In the genomic region with DNA sequence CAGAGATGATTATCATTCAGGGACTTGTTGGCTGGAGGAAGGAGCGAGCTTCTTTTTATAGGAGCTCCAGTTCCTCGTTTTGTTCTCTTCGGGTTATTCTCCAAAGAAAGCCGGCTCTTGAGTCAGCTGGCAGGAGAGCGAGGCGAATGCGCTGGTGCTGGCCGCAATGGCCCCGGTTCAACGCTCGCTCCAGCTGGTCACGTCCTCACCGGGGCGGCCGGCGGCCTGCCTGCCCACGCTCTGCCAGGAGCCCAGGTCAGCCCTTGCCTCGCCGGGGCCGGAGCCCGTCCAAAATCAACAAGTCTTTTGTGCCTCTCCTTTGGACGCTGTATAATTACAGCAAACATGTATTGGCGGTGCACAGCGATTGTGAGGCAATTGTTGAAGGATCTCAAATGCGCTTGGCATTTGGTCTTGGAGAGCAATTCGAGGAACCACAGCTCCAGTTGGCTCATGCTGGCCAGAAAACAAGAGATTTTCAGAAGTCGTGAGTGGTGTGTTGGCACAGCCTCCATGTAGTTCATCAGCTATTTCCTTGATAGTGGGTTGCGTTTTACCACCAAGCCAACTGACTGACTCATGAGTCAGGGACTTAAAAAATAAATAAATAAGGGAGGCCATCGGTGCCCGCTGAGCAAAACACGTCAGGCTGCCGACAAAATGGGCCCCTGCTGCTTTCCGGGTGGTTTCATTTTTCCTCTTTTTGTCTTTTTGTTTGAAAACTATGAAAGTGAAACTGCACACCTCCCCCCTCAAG, we compare ENCODE assay signal across 8 cellular contexts.
DNase-seq lines count a peak whose midpoint lies in the region; ATAC-seq and TF ChIP-seq lines count a peak whose summit lies in the region.

No MANE protein-coding gene starts in this region.

- H3K9me2 ChIP-seq in SK-N-SH, result no peaks in the 10 kb centered on the region

- ATAC-seq in GM18520 (IDR thresholded peaks at IDR 0.05; ENCODE audit: unreplicated experiment), result no peak

- H3K36me3 Mint-ChIP-seq in dendritic cell treated with granulocyte-macrophage colony-stimulating factor and Interleukin-4, amounts not matched to agents 40 ng/mL and 50 ng/mL, for 4 days (ENCODE audit: low read depth), result no peaks in the 10 kb centered on the region

- peak overlapping the region; percentile 40; the same call in 1 of the 2 replicates for H3K27ac ChIP-seq in HEK293 (ENCODE audit: extremely low read depth, low read depth, low read length)
- peak overlapping the region; percentile 75 to 86; a peak in 3 of 4 replicates for H3K27ac ChIP-seq in SK-N-SH (ENCODE audit: low read depth in 2 of 2, low read length in 1 of 2)
- peak overlapping the region; percentile 43 for H3K27ac ChIP-seq in muscle layer of colon (ENCODE audit: low read depth, low read length)

- H3K27me3 Mint-ChIP-seq in dendritic cell treated with granulocyte-macrophage colony-stimulating factor and Interleukin-4, amounts not matched to agents 40 ng/mL and 50 ng/mL, for 4 days, result peaks cover 45% of the 10 kb centered on the region

- H4K20me1 ChIP-seq in SK-N-SH (ENCODE audit: insufficient read depth), result no peaks in the 10 kb centered on the region

- H3F3A ChIP-seq in SK-N-SH (replicated peaks; ENCODE audit: insufficient read depth), result peaks cover 16% of the 10 kb centered on the region

- CTCF ChIA-PET in HEK293 (lab: Yijun Ruan, JAX), result interaction anchor here (0.9 to 3.9 kb wide), 4 partner anchors 9 to 999 kb away, joined by 3 to 25 read pairs (median 8); no protein-coding TSS in a partner anchor
- CTCF ChIA-PET in SK-N-SH (lab: Yijun Ruan, JAX), result interaction anchor here (0.7 to 1.4 kb wide), 4 partner anchors 8 to 952 kb away, joined by 3 to 8 read pairs (median 4); no protein-coding TSS in a partner anchor

- no peak for TF ChIP-seq RAD21 in SK-N-SH (IDR thresholded peaks at IDR 0.05; ENCODE audit: low read length)

- no peaks in the 10 kb centered on the region for H3K9me3 Mint-ChIP-seq in dendritic cell treated with granulocyte-macrophage colony-stimulating factor and Interleukin-4, amounts not matched to agents 40 ng/mL and 50 ng/mL, for 4 days

- peak overlapping the region; percentile 78; the same call in 1 of the 2 replicates for H2AFZ ChIP-seq in SK-N-SH (ENCODE audit: low read depth)

- TF ChIP-seq EP300 in SK-N-SH (IDR thresholded peaks at IDR 0.05; ENCODE audit: borderline replicate concordance in 1 of 2, low read depth in 1 of 2, low read length in 1 of 2), result peak in 1 of 2 experiments; percentile 95; a peak in 1 of 4 replicates

- TF ChIP-seq CTCF in HEK293 (tag by site-specific recombination; IDR thresholded peaks at IDR 0.05) (no peak), SK-N-SH (IDR thresholded peaks at IDR 0.05) (no peak)

- H3K9me3 ChIP-seq in HEK293 (ENCODE audit: control insufficient read depth, insufficient read depth, low read depth, low read length) (no peaks in the 10 kb centered on the region), SK-N-SH (no peaks in the 10 kb centered on the region), muscle layer of colon (ENCODE audit: low read length) (no peaks in the 10 kb centered on the region)

- 45% methylated on average over 28 of the region's 33 CpGs for WGBS in SK-N-SH (ENCODE audit: low lambda C conversion rate)

- POLR2A ChIA-PET in HEK293 (lab: Yijun Ruan, JAX) (no interaction called here), SK-N-SH (lab: Yijun Ruan, JAX) (no interaction called here)

- intact Hi-C loops in dendritic cell treated with granulocyte-macrophage colony-stimulating factor and Interleukin-4, amounts not matched to agents 40 ng/mL and 50 ng/mL, for 4 days (cut with micrococcal nuclease), result loop anchor here (5.0 kb wide), 1 partner anchor 37 kb away; no protein-coding TSS in a partner anchor

- peak overlapping the region; percentile 83 for H3K27ac Mint-ChIP-seq in dendritic cell treated with granulocyte-macrophage colony-stimulating factor and Interleukin-4, amounts not matched to agents 40 ng/mL and 50 ng/mL, for 4 days

- H3K4me2 ChIP-seq in SK-N-SH, result peak overlapping the region; percentile 68

- H3K4me1 Mint-ChIP-seq in dendritic cell treated with granulocyte-macrophage colony-stimulating factor and Interleukin-4, amounts not matched to agents 40 ng/mL and 50 ng/mL, for 4 days (ENCODE audit: low read depth), result peaks cover 69% of the 10 kb centered on the region

- H3K4me1 ChIP-seq in HEK293 (ENCODE audit: control insufficient read depth, insufficient read depth, low read length), result peaks cover 14% of the 10 kb centered on the region
- H3K4me1 ChIP-seq in SK-N-SH (ENCODE audit: control insufficient read depth in 1 of 2, insufficient read depth in 2 of 2, low read depth in 1 of 2, low read length in 1 of 2), result peaks cover 25 to 34% of the 10 kb centered on the region in 2 experiments
- H3K4me1 ChIP-seq in muscle layer of colon (ENCODE audit: insufficient read depth, low read length), result peaks cover 14% of the 10 kb centered on the region

- H3K36me3 ChIP-seq in HEK293 (ENCODE audit: control insufficient read depth in 2 of 2, insufficient read depth in 1 of 2, low read length in 2 of 2) (no peaks in the 10 kb centered on the region), SK-N-SH (replicated peaks in 1 of 2; ENCODE audit: control insufficient read depth in 1 of 2, insufficient read depth in 2 of 2, low read length in 1 of 2) (no peaks in the 10 kb centered on the region), muscle layer of colon (ENCODE audit: insufficient read depth, low read length) (no peaks in the 10 kb centered on the region)

- peak overlapping the region; percentile 50 for H3K4me3 Mint-ChIP-seq in dendritic cell treated with granulocyte-macrophage colony-stimulating factor and Interleukin-4, amounts not matched to agents 40 ng/mL and 50 ng/mL, for 4 days

- DNase-seq in 8988T (peak; percentile 56), SK-N-SH (no peak), NCI-H1048 (lab: John Stamatoyannopoulos, UW) (no peak), putamen (ENCODE audit: low spot score) (no peak)

- H3K79me2 ChIP-seq in SK-N-SH (ENCODE audit: insufficient read depth), result no peaks in the 10 kb centered on the region

- no peaks in the 10 kb centered on the region for H3K27me3 ChIP-seq in SK-N-SH (ENCODE audit: insufficient read depth)
- H3K27me3 ChIP-seq in muscle layer of colon (ENCODE audit: control insufficient read depth in 1 of 2, insufficient read depth in 2 of 2, low read length in 2 of 2), result no peaks in the 10 kb centered on the region

- H3K4me3 ChIP-seq in HEK293 (ENCODE audit: low read depth, low read length) (no peak overlapping the region), SK-N-SH (ENCODE audit: low read depth in 2 of 2, low read length in 1 of 2) (no peak overlapping the region; a peak in 1 of 4 replicates), muscle layer of colon (ENCODE audit: low read depth in 1 of 2, low read length in 2 of 2) (no peak overlapping the region)

- H3K9ac ChIP-seq in SK-N-SH, result peak overlapping the region; percentile 26; the same call in 1 of the 2 replicates
- H3K9ac ChIP-seq in muscle layer of colon (ENCODE audit: low read length), result no peak overlapping the region

TF ChIP-seq in HEK293, 187 proteins besides CTCF, POLR2A, EP300 and RAD21 (continues in another document):
- peak; percentile 66 for TF ChIP-seq SCRT2 (tag by site-specific recombination; IDR thresholded peaks at IDR 0.05)
- no peak for TF ChIP-seq ZNF626 (tag by site-specific recombination; IDR thresholded peaks at IDR 0.05)
- no peak for TF ChIP-seq ZNF239 (tag by site-specific recombination; IDR thresholded peaks at IDR 0.05)
- peak; percentile 65; the same call in 1 of the 2 replicates for TF ChIP-seq ZNF629 (tag by site-specific recombination; IDR thresholded peaks at IDR 0.05)
- no peak for TF ChIP-seq ZNF677 (tag by site-specific recombination; IDR thresholded peaks at IDR 0.05)
- no peak for TF ChIP-seq ZBTB17 (tag by site-specific recombination; IDR thresholded peaks at IDR 0.05)
- TF ChIP-seq ZFP37 (tag by site-specific recombination; IDR thresholded peaks at IDR 0.05), result no peak
- peak; percentile 66 for TF ChIP-seq ZIC2 (tag by site-specific recombination; IDR thresholded peaks at IDR 0.05)
- TF ChIP-seq, protein P1, sequence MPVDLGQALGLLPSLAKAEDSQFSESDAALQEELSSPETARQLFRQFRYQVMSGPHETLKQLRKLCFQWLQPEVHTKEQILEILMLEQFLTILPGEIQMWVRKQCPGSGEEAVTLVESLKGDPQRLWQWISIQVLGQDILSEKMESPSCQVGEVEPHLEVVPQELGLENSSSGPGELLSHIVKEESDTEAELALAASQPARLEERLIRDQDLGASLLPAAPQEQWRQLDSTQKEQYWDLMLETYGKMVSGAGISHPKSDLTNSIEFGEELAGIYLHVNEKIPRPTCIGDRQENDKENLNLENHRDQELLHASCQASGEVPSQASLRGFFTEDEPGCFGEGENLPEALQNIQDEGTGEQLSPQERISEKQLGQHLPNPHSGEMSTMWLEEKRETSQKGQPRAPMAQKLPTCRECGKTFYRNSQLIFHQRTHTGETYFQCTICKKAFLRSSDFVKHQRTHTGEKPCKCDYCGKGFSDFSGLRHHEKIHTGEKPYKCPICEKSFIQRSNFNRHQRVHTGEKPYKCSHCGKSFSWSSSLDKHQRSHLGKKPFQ (tag by site-specific recombination; IDR thresholded peaks at IDR 0.05), result no peak

TF ChIP-seq in SK-N-SH, 30 proteins besides CTCF, POLR2A, EP300 and RAD21 (continues in another document):
- peak; percentile 76 for TF ChIP-seq YY1 (IDR thresholded peaks at IDR 0.05; ENCODE audit: low read depth)
- TF ChIP-seq SMC3 (IDR thresholded peaks at IDR 0.05; ENCODE audit: low read depth, low read length), result no peak
- TF ChIP-seq POLR2AphosphoS5 (IDR thresholded peaks at IDR 0.05; ENCODE audit: low read depth, low read length), result peak; percentile 35; the same call in 1 of the 2 replicates
- no peak for TF ChIP-seq GATA2 (CRISPR knock-in tag; IDR thresholded peaks at IDR 0.05)
- peak; percentile 96 for TF ChIP-seq TEAD4 (IDR thresholded peaks at IDR 0.05; ENCODE audit: borderline replicate concordance, insufficient read depth)
- TF ChIP-seq RCOR1 (IDR thresholded peaks at IDR 0.05; ENCODE audit: low read length), result no peak
- peak; percentile 79 for TF ChIP-seq RXRA (IDR thresholded peaks at IDR 0.05; ENCODE audit: borderline replicate concordance, low read depth)
- peak; percentile 64; the same call in 1 of the 2 replicates for TF ChIP-seq MEF2A (IDR thresholded peaks at IDR 0.05; ENCODE audit: borderline replicate concordance, low read depth)
- TF ChIP-seq ELF1 (IDR thresholded peaks at IDR 0.05), result peak; percentile 56; the same call in 1 of the 2 replicates
- TF ChIP-seq GABPA (IDR thresholded peaks at IDR 0.05; ENCODE audit: low read depth), result no peak
- TF ChIP-seq RFX5 (IDR thresholded peaks at IDR 0.05; ENCODE audit: low read length), result no peak
- no peak; the same call in 1 of the 2 replicates for TF ChIP-seq TAF1 (IDR thresholded peaks at IDR 0.05; ENCODE audit: borderline replicate concordance, low read depth, low read length)
- TF ChIP-seq TCF12 (IDR thresholded peaks at IDR 0.05), result peak; percentile 90
